Comparison of ENCODE assay signal across 2 cellular contexts in genomic region chr17:16434662-16435061, GRCh38.
TF ChIP-seq lines count a peak whose summit lies in the region.

No MANE protein-coding gene starts in this region.

TF ChIP-seq in GM23338, 12 proteins besides CTCF, POLR2A, EP300 and RAD21 (continued from another document):
- TF ChIP-seq CREB1 (CRISPR knock-in tag; IDR thresholded peaks at IDR 0.05; ENCODE audit: low read depth) (no peak), JUNB (IDR thresholded peaks at IDR 0.05; ENCODE audit: unreplicated experiment) (no peak), EZH2phosphoT487 (IDR thresholded peaks at IDR 0.05; ENCODE audit: unreplicated experiment) (no peak), ZNF114 (CRISPR knock-in tag; IDR thresholded peaks at IDR 0.05) (no peak), NANOG (IDR thresholded peaks at IDR 0.05; ENCODE audit: borderline replicate concordance) (no peak), ZNF462 (CRISPR knock-in tag; IDR thresholded peaks at IDR 0.05) (no peak), REST (IDR thresholded peaks at IDR 0.05; ENCODE audit: unreplicated experiment) (no peak)

TF ChIP-seq in WTC11, 78 proteins besides CTCF, POLR2A, EP300 and RAD21 (continued from another document):
- no peak for TF ChIP-seq AFF4 (CRISPR knock-in tag; IDR thresholded peaks at IDR 0.05; ENCODE audit: borderline replicate concordance)
- TF ChIP-seq FOXJ3 (CRISPR knock-in tag; IDR thresholded peaks at IDR 0.05; ENCODE audit: borderline replicate concordance): no peak
- no peak for TF ChIP-seq JUN (CRISPR knock-in tag; IDR thresholded peaks at IDR 0.05)
- TF ChIP-seq CREM (CRISPR knock-in tag; IDR thresholded peaks at IDR 0.05): no peak
- TF ChIP-seq E2F1 (CRISPR knock-in tag; IDR thresholded peaks at IDR 0.05): no peak
- no peak for TF ChIP-seq ATF3 (CRISPR knock-in tag; conservative IDR thresholded peaks at IDR 0.05)
